2 cellular contexts compared by ENCODE assay signal in genomic region chr9:84207443-84208032, GRCh38.
TF ChIP-seq lines count a peak whose summit lies in the region.

No MANE protein-coding gene starts in this region.

TF ChIP-seq in GM23338, 12 proteins besides CTCF, POLR2A, EP300 and RAD21 (continued from another document):
- no peak for TF ChIP-seq ETS1 (IDR thresholded peaks at IDR 0.05)
- no peak for TF ChIP-seq ZNF114 (CRISPR knock-in tag; IDR thresholded peaks at IDR 0.05)

TF ChIP-seq in GM12878, 131 proteins besides CTCF, POLR2A, EP300 and RAD21 (continued from another document):
- TF ChIP-seq ZSCAN29 (IDR thresholded peaks at IDR 0.05) = no peak
- TF ChIP-seq CBFB (IDR thresholded peaks at IDR 0.05; ENCODE audit: low read depth) = no peak
- no peak for TF ChIP-seq EGR1 (IDR thresholded peaks at IDR 0.05; ENCODE audit: borderline replicate concordance in 1 of 2, low read depth in 2 of 2, low read length in 2 of 2)
